ENCODE assay signal across 1 cellular context in the genomic region with DNA sequence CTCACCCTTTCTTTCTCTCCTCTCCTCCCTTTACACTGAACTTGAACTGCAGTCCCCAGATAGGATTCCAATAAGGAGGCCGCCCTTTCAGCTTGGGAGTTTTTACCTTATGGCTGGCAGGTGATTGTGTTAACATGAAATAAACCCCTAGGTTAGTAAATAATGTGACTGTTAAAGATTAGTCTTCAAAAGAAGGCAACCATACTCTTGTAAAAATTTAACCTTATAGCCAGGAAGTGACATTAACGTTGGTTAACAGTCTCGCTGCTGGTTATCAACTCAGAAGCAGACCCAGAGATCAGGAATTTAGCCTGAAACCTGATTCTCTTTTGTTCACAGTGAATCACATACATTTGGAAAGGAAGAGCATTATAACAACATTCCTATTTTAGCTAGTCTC.
A peak's percentile ranks its signal among the peaks of the same experiment; 100 is the strongest.
TF ChIP-seq lines count a peak whose summit lies in the region.

No MANE protein-coding gene starts in this region.

TF ChIP-seq in K562, 482 proteins besides CTCF, POLR2A, EP300 and RAD21 (continued from another document):
- TF ChIP-seq, protein P1, sequence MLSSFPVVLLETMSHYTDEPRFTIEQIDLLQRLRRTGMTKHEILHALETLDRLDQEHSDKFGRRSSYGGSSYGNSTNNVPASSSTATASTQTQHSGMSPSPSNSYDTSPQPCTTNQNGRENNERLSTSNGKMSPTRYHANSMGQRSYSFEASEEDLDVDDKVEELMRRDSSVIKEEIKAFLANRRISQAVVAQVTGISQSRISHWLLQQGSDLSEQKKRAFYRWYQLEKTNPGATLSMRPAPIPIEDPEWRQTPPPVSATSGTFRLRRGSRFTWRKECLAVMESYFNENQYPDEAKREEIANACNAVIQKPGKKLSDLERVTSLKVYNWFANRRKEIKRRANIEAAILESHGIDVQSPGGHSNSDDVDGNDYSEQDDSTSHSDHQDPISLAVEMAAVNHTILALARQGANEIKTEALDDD (IDR thresholded peaks at IDR 0.05) = 0 out of 2 replicates have a peak, but pooled peaks have one; percentile 44
- TF ChIP-seq CBX8 (IDR thresholded peaks at IDR 0.05; ENCODE audit: borderline replicate concordance, extremely low read depth, low read depth, low read length, poor library complexity, severe bottlenecking) = no peak
- TF ChIP-seq, protein P2, sequence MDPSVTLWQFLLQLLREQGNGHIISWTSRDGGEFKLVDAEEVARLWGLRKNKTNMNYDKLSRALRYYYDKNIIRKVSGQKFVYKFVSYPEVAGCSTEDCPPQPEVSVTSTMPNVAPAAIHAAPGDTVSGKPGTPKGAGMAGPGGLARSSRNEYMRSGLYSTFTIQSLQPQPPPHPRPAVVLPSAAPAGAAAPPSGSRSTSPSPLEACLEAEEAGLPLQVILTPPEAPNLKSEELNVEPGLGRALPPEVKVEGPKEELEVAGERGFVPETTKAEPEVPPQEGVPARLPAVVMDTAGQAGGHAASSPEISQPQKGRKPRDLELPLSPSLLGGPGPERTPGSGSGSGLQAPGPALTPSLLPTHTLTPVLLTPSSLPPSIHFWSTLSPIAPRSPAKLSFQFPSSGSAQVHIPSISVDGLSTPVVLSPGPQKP (CRISPR knock-in tag; IDR thresholded peaks at IDR 0.05) = no peak
- TF ChIP-seq KDM1A (IDR thresholded peaks at IDR 0.05) = no peak
- TF ChIP-seq ZNF764 (CRISPR knock-in tag; IDR thresholded peaks at IDR 0.05; ENCODE audit: low read depth) = no peak
- 0 out of 2 replicates have a peak, but pooled peaks have one; percentile 5 for TF ChIP-seq TCF3 (CRISPR knock-in tag; IDR thresholded peaks at IDR 0.05)
- no peak for TF ChIP-seq MCM7 (IDR thresholded peaks at IDR 0.05)
- TF ChIP-seq CBFA2T3 (IDR thresholded peaks at IDR 0.05) = peak; percentile 36; the same call in 1 of the 2 replicates
- TF ChIP-seq MEIS2 (IDR thresholded peaks at IDR 0.05; ENCODE audit: partially characterized antibody) = no peak
- no peak for TF ChIP-seq CEBPG (CRISPR knock-in tag; IDR thresholded peaks at IDR 0.05)
- TF ChIP-seq CEBPG (tag; conservative IDR thresholded peaks at IDR 0.05 in 1 of 2, IDR thresholded peaks at IDR 0.05 in 1 of 2) = no peak
- TF ChIP-seq, protein P3, sequence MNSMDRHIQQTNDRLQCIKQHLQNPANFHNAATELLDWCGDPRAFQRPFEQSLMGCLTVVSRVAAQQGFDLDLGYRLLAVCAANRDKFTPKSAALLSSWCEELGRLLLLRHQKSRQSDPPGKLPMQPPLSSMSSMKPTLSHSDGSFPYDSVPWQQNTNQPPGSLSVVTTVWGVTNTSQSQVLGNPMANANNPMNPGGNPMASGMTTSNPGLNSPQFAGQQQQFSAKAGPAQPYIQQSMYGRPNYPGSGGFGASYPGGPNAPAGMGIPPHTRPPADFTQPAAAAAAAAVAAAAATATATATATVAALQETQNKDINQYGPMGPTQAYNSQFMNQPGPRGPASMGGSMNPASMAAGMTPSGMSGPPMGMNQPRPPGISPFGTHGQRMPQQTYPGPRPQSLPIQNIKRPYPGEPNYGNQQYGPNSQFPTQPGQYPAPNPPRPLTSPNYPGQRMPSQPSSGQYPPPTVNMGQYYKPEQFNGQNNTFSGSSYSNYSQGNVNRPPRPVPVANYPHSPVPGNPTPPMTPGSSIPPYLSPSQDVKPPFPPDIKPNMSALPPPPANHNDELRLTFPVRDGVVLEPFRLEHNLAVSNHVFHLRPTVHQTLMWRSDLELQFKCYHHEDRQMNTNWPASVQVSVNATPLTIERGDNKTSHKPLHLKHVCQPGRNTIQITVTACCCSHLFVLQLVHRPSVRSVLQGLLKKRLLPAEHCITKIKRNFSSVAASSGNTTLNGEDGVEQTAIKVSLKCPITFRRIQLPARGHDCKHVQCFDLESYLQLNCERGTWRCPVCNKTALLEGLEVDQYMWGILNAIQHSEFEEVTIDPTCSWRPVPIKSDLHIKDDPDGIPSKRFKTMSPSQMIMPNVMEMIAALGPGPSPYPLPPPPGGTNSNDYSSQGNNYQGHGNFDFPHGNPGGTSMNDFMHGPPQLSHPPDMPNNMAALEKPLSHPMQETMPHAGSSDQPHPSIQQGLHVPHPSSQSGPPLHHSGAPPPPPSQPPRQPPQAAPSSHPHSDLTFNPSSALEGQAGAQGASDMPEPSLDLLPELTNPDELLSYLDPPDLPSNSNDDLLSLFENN (IDR thresholded peaks at IDR 0.05; ENCODE audit: low read depth in 2 of 2, low read length in 2 of 2) = no peak
- TF ChIP-seq RBM39 (optimal IDR thresholded peaks at IDR 0.05; ENCODE audit: low read depth, low read length) = no peak
- TF ChIP-seq BDP1 (IDR thresholded peaks at IDR 0.05; ENCODE audit: insufficient read depth, insufficient read length) = no peak
- TF ChIP-seq, protein P4, sequence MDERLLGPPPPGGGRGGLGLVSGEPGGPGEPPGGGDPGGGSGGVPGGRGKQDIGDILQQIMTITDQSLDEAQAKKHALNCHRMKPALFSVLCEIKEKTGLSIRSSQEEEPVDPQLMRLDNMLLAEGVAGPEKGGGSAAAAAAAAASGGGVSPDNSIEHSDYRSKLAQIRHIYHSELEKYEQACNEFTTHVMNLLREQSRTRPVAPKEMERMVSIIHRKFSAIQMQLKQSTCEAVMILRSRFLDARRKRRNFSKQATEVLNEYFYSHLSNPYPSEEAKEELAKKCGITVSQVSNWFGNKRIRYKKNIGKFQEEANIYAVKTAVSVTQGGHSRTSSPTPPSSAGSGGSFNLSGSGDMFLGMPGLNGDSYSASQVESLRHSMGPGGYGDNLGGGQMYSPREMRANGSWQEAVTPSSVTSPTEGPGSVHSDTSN (CRISPR knock-in tag; IDR thresholded peaks at IDR 0.05; ENCODE audit: low read depth) = no peak
- TF ChIP-seq, protein P4 (tag; conservative IDR thresholded peaks at IDR 0.05; ENCODE audit: low read depth) = no peak
- TF ChIP-seq CBFA2T2 (conservative IDR thresholded peaks at IDR 0.05) = 0 out of 2 replicates have a peak, but pooled peaks have one; percentile 14
- TF ChIP-seq ZNF311 (CRISPR knock-in tag; IDR thresholded peaks at IDR 0.05) = no peak
- no peak for TF ChIP-seq ASH1L (IDR thresholded peaks at IDR 0.05; ENCODE audit: borderline replicate concordance, low read depth, partially characterized antibody)
- no peak for TF ChIP-seq IRF2 (CRISPR knock-in tag; IDR thresholded peaks at IDR 0.05)
- no peak for TF ChIP-seq FOS (IDR thresholded peaks at IDR 0.05; ENCODE audit: extremely low read depth, insufficient read length)
- no peak for TF ChIP-seq KDM2B (CRISPR knock-in tag; IDR thresholded peaks at IDR 0.05)
- TF ChIP-seq ZKSCAN3 (CRISPR knock-in tag; IDR thresholded peaks at IDR 0.05) = no peak
- TF ChIP-seq TAF7 (tag; IDR thresholded peaks at IDR 0.05) = no peak
- no peak for TF ChIP-seq ETV5 (CRISPR knock-in tag; IDR thresholded peaks at IDR 0.05; ENCODE audit: low read depth)
- TF ChIP-seq RFX7 (CRISPR knock-in tag; IDR thresholded peaks at IDR 0.05) = no peak
TF ChIP-seq in K562: peak in this region for 4.
